1 cellular context compared by ENCODE assay signal in genomic region chr11:121318848-121319834, GRCh38.
TF ChIP-seq lines count a peak whose summit lies in the region.

No MANE protein-coding gene starts in this region.

TF ChIP-seq in GM23338, 12 proteins besides CTCF, POLR2A, EP300 and RAD21 (continued from another document):
- TF ChIP-seq ZNF462 (CRISPR knock-in tag; IDR thresholded peaks at IDR 0.05) (no peak), CREB1 (CRISPR knock-in tag; IDR thresholded peaks at IDR 0.05; ENCODE audit: low read depth) (no peak), ZNF331 (CRISPR knock-in tag; IDR thresholded peaks at IDR 0.05; ENCODE audit: low read depth) (no peak), POLR2AphosphoS5 (IDR thresholded peaks at IDR 0.05; ENCODE audit: low read depth) (no peak), EZH2phosphoT487 (IDR thresholded peaks at IDR 0.05; ENCODE audit: unreplicated experiment) (no peak), ZNF114 (CRISPR knock-in tag; IDR thresholded peaks at IDR 0.05) (no peak)
